ENCODE assay signal across 13 cellular contexts in the genomic region with DNA sequence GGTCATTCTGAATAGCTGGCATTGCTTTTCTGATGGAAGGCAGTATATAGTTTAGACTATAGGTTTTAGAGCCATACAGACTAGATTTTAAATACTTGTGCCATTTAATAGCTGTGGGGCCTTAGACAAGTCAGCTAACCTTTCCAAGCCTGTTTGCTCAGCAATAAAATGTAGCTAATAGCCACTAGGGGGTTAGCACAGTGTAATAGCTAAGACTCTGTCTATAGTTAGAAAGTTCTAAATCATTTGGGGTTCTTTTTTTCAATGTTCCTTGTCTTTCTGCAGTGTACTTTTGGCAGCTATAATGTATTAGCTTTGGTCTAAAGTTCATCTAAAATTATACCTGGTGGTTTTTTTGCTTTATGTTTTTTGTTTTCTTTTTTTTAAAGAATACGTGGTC. TPM values are rescaled to one million over a fixed set of nuclear protein-coding genes. Genes with fewer than 3 reads are reported as not detected.
A peak's percentile ranks its signal among the peaks of the same experiment; 100 is the strongest.
DNase-seq lines count a peak whose midpoint lies in the region; ATAC-seq and TF ChIP-seq lines count a peak whose summit lies in the region.
"Had no signal": no experiment of that assay in that cellular context is flagged by ENCODE, and none has a peak within 500 bp of the region (broad histone marks: within the 10 kb centered on the region; RNA-seq: fewer than 3 reads in every experiment).

No MANE protein-coding gene starts in this region.

- H3K4me3 ChIP-seq in cardiac muscle cell (no peak overlapping the region), right cardiac atrium (ENCODE audit: low read length) (no peak overlapping the region)
- H3K4me3 ChIP-seq: body of pancreas had no signal

- DNase-seq in cardiac muscle cell (ENCODE audit: low read depth in 1 of 2, low spot score in 1 of 2) (peak in 1 of 2 donors; percentile 19), Right ventricle myocardium inferior (ENCODE audit: missing footprints) (no peak), MV-4-11 (lab: John Stamatoyannopoulos, UW) (peak; percentile 20), SHP77 (lab: John Stamatoyannopoulos, UW) (no peak), right cardiac atrium (no peak), T-helper 9 cell (no peak)
- DNase-seq in central memory CD8-positive, alpha-beta T cell (ENCODE audit: low spot score in 2 of 2): no peak
- DNase-seq: activated CD4-positive, alpha-beta memory T cell treated with anti-CD3 and anti-CD28 coated beads for 36 hours; body of pancreas; NCI-H1694; SIG-M5 had no signal

- intact Hi-C loops in Right ventricle myocardium inferior (cut with DNase I) (no loop called here), right cardiac atrium (cut with DNase I) (no loop called here)

- WGBS in right cardiac atrium: 97% methylated on average over 1 of the region's 1 CpG

- H3K4me1 Mint-ChIP-seq in central memory CD8-positive, alpha-beta T cell: peaks cover 6% of the 10 kb centered on the region
- H3K4me1 Mint-ChIP-seq in stimulated activated naive CD8-positive, alpha-beta T cell treated with anti-CD3 and anti-CD28 coated beads, Interleukin-15, Interleukin-2, amounts not matched to agents 100 ng/mL and 50 ng/mL, for 24 hours (ENCODE audit: low read depth): no peaks in the 10 kb centered on the region

- H3K9me3 Mint-ChIP-seq in central memory CD8-positive, alpha-beta T cell: no peaks in the 10 kb centered on the region
- H3K9me3 Mint-ChIP-seq in stimulated activated naive CD8-positive, alpha-beta T cell treated with anti-CD3 and anti-CD28 coated beads, Interleukin-15, Interleukin-2, amounts not matched to agents 100 ng/mL and 50 ng/mL, for 24 hours: no peaks in the 10 kb centered on the region
- H3K9me3 Mint-ChIP-seq: activated CD4-positive, alpha-beta memory T cell treated with anti-CD3 and anti-CD28 coated beads for 36 hours; CD4-positive, CD25-positive, alpha-beta regulatory T cell had no signal

- no peaks in the 10 kb centered on the region for H3K27me3 Mint-ChIP-seq in central memory CD8-positive, alpha-beta T cell
- H3K27me3 Mint-ChIP-seq in stimulated activated naive CD8-positive, alpha-beta T cell treated with anti-CD3 and anti-CD28 coated beads, Interleukin-15, Interleukin-2, amounts not matched to agents 100 ng/mL and 50 ng/mL, for 24 hours: no peaks in the 10 kb centered on the region
- H3K27me3 Mint-ChIP-seq: activated CD4-positive, alpha-beta memory T cell treated with anti-CD3 and anti-CD28 coated beads for 36 hours; CD4-positive, CD25-positive, alpha-beta regulatory T cell had no signal

- peaks cover 44% of the 10 kb centered on the region for H3K36me3 ChIP-seq in cardiac muscle cell

- ATAC-seq in Right ventricle myocardium inferior: no peak
- ATAC-seq in central memory CD8-positive, alpha-beta T cell (replicated peaks; ENCODE audit: extremely low read depth, poor library complexity, severe bottlenecking): peak; percentile 32
- ATAC-seq in right cardiac atrium: no peak
- ATAC-seq: body of pancreas had no signal

- H3K27me3 ChIP-seq in cardiac muscle cell: no peaks in the 10 kb centered on the region
- H3K27me3 ChIP-seq in right cardiac atrium (ENCODE audit: control insufficient read depth, insufficient read depth): no peaks in the 10 kb centered on the region
- H3K27me3 ChIP-seq: body of pancreas had no signal

- H3K9me3 ChIP-seq in cardiac muscle cell (ENCODE audit: low read depth): no peaks in the 10 kb centered on the region
- H3K9me3 ChIP-seq in right cardiac atrium (ENCODE audit: control insufficient read depth, low read length): no peaks in the 10 kb centered on the region
- H3K9me3 ChIP-seq: body of pancreas had no signal

- H3K27ac Mint-ChIP-seq in central memory CD8-positive, alpha-beta T cell (ENCODE audit: low read depth): no peak overlapping the region
- peak overlapping the region; percentile 48 for H3K27ac Mint-ChIP-seq in stimulated activated naive CD8-positive, alpha-beta T cell treated with anti-CD3 and anti-CD28 coated beads, Interleukin-15, Interleukin-2, amounts not matched to agents 100 ng/mL and 50 ng/mL, for 24 hours
- H3K27ac Mint-ChIP-seq: activated CD4-positive, alpha-beta memory T cell treated with anti-CD3 and anti-CD28 coated beads for 36 hours; CD4-positive, CD25-positive, alpha-beta regulatory T cell had no signal

- no peak overlapping the region for H3K27ac ChIP-seq in cardiac muscle cell
- H3K27ac ChIP-seq in right cardiac atrium (ENCODE audit: low read length): no peak overlapping the region
- H3K27ac ChIP-seq: body of pancreas had no signal

- H3K36me3 Mint-ChIP-seq in central memory CD8-positive, alpha-beta T cell (ENCODE audit: insufficient read depth): peaks cover 65% of the 10 kb centered on the region
- H3K36me3 Mint-ChIP-seq in stimulated activated naive CD8-positive, alpha-beta T cell treated with anti-CD3 and anti-CD28 coated beads, Interleukin-15, Interleukin-2, amounts not matched to agents 100 ng/mL and 50 ng/mL, for 24 hours (ENCODE audit: low read depth): peaks cover 83% of the 10 kb centered on the region

- H3K4me3 Mint-ChIP-seq in central memory CD8-positive, alpha-beta T cell: no peak overlapping the region
- H3K4me3 Mint-ChIP-seq in stimulated activated naive CD8-positive, alpha-beta T cell treated with anti-CD3 and anti-CD28 coated beads, Interleukin-15, Interleukin-2, amounts not matched to agents 100 ng/mL and 50 ng/mL, for 24 hours: no peak overlapping the region
- H3K4me3 Mint-ChIP-seq: activated CD4-positive, alpha-beta memory T cell treated with anti-CD3 and anti-CD28 coated beads for 36 hours; CD4-positive, CD25-positive, alpha-beta regulatory T cell had no signal

- peak; percentile 28 for TF ChIP-seq CTCF in cardiac muscle cell (IDR thresholded peaks at IDR 0.05; ENCODE audit: low read depth, low read length)

- H3K4me1 ChIP-seq in cardiac muscle cell (ENCODE audit: low read depth) (no peaks in the 10 kb centered on the region), right cardiac atrium (ENCODE audit: control insufficient read depth, insufficient read depth, low read length) (no peaks in the 10 kb centered on the region)
- H3K4me1 ChIP-seq: body of pancreas had no signal

RNA-seq across cellular contexts. Expression of a gene that starts 7.5 kb away (rescaled TPM):
- total RNA-seq in cardiac muscle cell (25.1 and 26.6 TPM in 2 replicates), Right ventricle myocardium inferior (52.2 TPM), right cardiac atrium (10 to 100 TPM; 31.6 to 36.9 (median 35.1) TPM)
- polyA plus RNA-seq in cardiac muscle cell (29.8 and 36.0 TPM in 2 replicates), right cardiac atrium (29.2 TPM)

RNA-seq across cellular contexts. Expression of a gene that starts 25.1 kb away (rescaled TPM):
- total RNA-seq in cardiac muscle cell (19.5 and 31.3 TPM in 2 replicates), Right ventricle myocardium inferior (19.6 TPM), right cardiac atrium (10 to 100 TPM; 18.6 to 44.0 (median 21.5) TPM)
- polyA plus RNA-seq in cardiac muscle cell (8.3 and 11.2 TPM in 2 replicates), right cardiac atrium (9.4 TPM)
